23 cellular contexts compared by ENCODE assay signal in genomic region chr1:152444045-152444444, GRCh38. TPM values are rescaled to one million over a fixed set of nuclear protein-coding genes. Genes with fewer than 3 reads are reported as not detected.
A peak's percentile ranks its signal among the peaks of the same experiment; 100 is the strongest.
DNase-seq lines count a peak whose midpoint lies in the region; ATAC-seq and TF ChIP-seq lines count a peak whose summit lies in the region.
"Had no signal": no experiment of that assay in that cellular context is flagged by ENCODE, and none has a peak within 500 bp of the region (broad histone marks: within the 10 kb centered on the region; RNA-seq: fewer than 3 reads in every experiment).

No MANE protein-coding gene starts in this region.

- TF ChIP-seq POLR2A in vagina (IDR thresholded peaks at IDR 0.05) = no peak

- no peaks in the 10 kb centered on the region for H3K4me1 Mint-ChIP-seq in natural killer cell treated with Interleukin-12 subunit alpha and Interleukin-12 subunit beta and Interleukin-15 and Interleukin-18, amount 100 ng/mL, for 72 hours (ENCODE audit: low read depth in 2 of 2)

- TF ChIP-seq CTCF in right atrium auricular region (IDR thresholded peaks at IDR 0.05) (no peak), vagina (IDR thresholded peaks at IDR 0.05) (no peak)

- no peaks in the 10 kb centered on the region for H3K36me3 Mint-ChIP-seq in natural killer cell treated with Interleukin-12 subunit alpha and Interleukin-12 subunit beta and Interleukin-15 and Interleukin-18, amount 100 ng/mL, for 72 hours
- H3K36me3 Mint-ChIP-seq: CD4-positive, alpha-beta memory T cell had no signal

- H3K27me3 Mint-ChIP-seq in natural killer cell treated with Interleukin-12 subunit alpha and Interleukin-12 subunit beta and Interleukin-15 and Interleukin-18, amount 100 ng/mL, for 72 hours = peaks cover 2 to 10% of the 10 kb centered on the region in 2 donors
- H3K27me3 Mint-ChIP-seq: CD4-positive, alpha-beta memory T cell had no signal

- H3K27ac ChIP-seq in right atrium auricular region (no peak overlapping the region), vagina (peak overlapping the region; percentile 36)
- H3K27ac ChIP-seq: BLaER1, SK-N-MC had no signal

- H3K9me3 ChIP-seq in right atrium auricular region (no peaks in the 10 kb centered on the region), vagina (no peaks in the 10 kb centered on the region)
- H3K9me3 ChIP-seq: BLaER1, MG63 had no signal

- H3K4me3 Mint-ChIP-seq in natural killer cell treated with Interleukin-12 subunit alpha and Interleukin-12 subunit beta and Interleukin-15 and Interleukin-18, amount 100 ng/mL, for 72 hours = no peak overlapping the region
- H3K4me3 Mint-ChIP-seq: CD4-positive, alpha-beta memory T cell had no signal

- H3K27me3 ChIP-seq in right atrium auricular region (no peaks in the 10 kb centered on the region), vagina (no peaks in the 10 kb centered on the region)
- H3K27me3 ChIP-seq: BLaER1, MG63 had no signal

- H3K36me3 ChIP-seq in right atrium auricular region (no peaks in the 10 kb centered on the region), vagina (no peaks in the 10 kb centered on the region)
- H3K36me3 ChIP-seq: BLaER1, MG63 had no signal

- H3K4me3 ChIP-seq in right atrium auricular region (no peak overlapping the region), vagina (no peak overlapping the region)
- H3K4me3 ChIP-seq: BLaER1, MG63, SK-N-MC had no signal

- no peaks in the 10 kb centered on the region for H3K9me3 Mint-ChIP-seq in natural killer cell treated with Interleukin-12 subunit alpha and Interleukin-12 subunit beta and Interleukin-15 and Interleukin-18, amount 100 ng/mL, for 72 hours
- H3K9me3 Mint-ChIP-seq: CD4-positive, alpha-beta memory T cell had no signal

- no peak overlapping the region for H3K27ac Mint-ChIP-seq in natural killer cell treated with Interleukin-12 subunit alpha and Interleukin-12 subunit beta and Interleukin-15 and Interleukin-18, amount 100 ng/mL, for 72 hours

- H3K4me1 ChIP-seq in right atrium auricular region (peaks cover 0 to 14% of the 10 kb centered on the region in 2 donors), vagina (peaks cover 11% of the 10 kb centered on the region)

- intact Hi-C loops in left ventricle myocardium superior (cut with micrococcal nuclease) (loop anchor here (5.0 kb wide), 1 partner anchor 252 kb away; no protein-coding TSS in a partner anchor), vagina (cut with DNase I) (no loop called here)

- no peak for DNase-seq in left ventricle myocardium superior
- DNase-seq in right atrium auricular region (ENCODE audit: low spot score) = no peak
- peak; percentile 36 for DNase-seq in SW480 (ENCODE audit: low spot score)
- DNase-seq in kidney tubule cell (ENCODE audit: low spot score) = peak; percentile 20
- peak in 1 of 2 donors; percentile 29 for DNase-seq in vagina (ENCODE audit: extremely low spot score in 2 of 2)
- no peak for DNase-seq in putamen (ENCODE audit: low spot score)
- DNase-seq in natural killer cell treated with Interleukin-12 subunit alpha and Interleukin-12 subunit beta and Interleukin-15 and Interleukin-18, amount 100 ng/mL, for 72 hours (ENCODE audit: low spot score) = no peak
- DNase-seq: Calu3; CD4-positive, alpha-beta memory T cell; KG1; MG63; NCI-H1048; NCI-H1436; NCI-H1930; NCI-H226; NCI-H526; Right ventricle myocardium superior had no signal

- peak; percentile 25 for ATAC-seq in left ventricle myocardium superior
- ATAC-seq in natural killer cell treated with Interleukin-12 subunit alpha and Interleukin-12 subunit beta and Interleukin-15 and Interleukin-18, amount 100 ng/mL, for 72 hours = no peak
- ATAC-seq in GM19351 (IDR thresholded peaks at IDR 0.05; ENCODE audit: unreplicated experiment) = no peak
- ATAC-seq: Panc1 had no signal

RNA-seq across cellular contexts. Expression of gene CRNN, which starts 30.0 kb away (rescaled TPM):
- total RNA-seq in left ventricle myocardium superior (not detected), right atrium auricular region (not detected), vagina (349 TPM)
- not detected for total RNA-seq in natural killer cell treated with Interleukin-12 subunit alpha and Interleukin-12 subunit beta and Interleukin-15 and Interleukin-18, amount 100 ng/mL, for 72 hours
- total RNA-seq: A673; Calu3; CD4-positive, alpha-beta memory T cell; H4; Right ventricle myocardium superior had no signal

Comparison
In these comparisons a context has a peak if more than half of its experiments do, and no peak if none do; other contexts are left out.
1. DNase-seq: peak in SW480 (single experiment) and kidney tubule cell (single experiment); none in left ventricle myocardium superior (single experiment), right atrium auricular region (single experiment), putamen (single experiment) and natural killer cell treated with Interleukin-12 subunit alpha and Interleukin-12 subunit beta and Interleukin-15 and Interleukin-18, amount 100 ng/mL, for 72 hours (single experiment).
2. RNA of gene CRNN, which starts 30.0 kb away (total RNA-seq): 349 TPM in vagina (single experiment); not detected in left ventricle myocardium superior (single experiment), not detected in right atrium auricular region and not detected in natural killer cell treated with Interleukin-12 subunit alpha and Interleukin-12 subunit beta and Interleukin-15 and Interleukin-18, amount 100 ng/mL, for 72 hours; every median in the first group is over 100 times any median in the second.